Comparison of ENCODE assay signal across 15 cellular contexts in genomic region chr19:51066393-51066792, GRCh38. TPM values are rescaled to one million over a fixed set of nuclear protein-coding genes. Genes with fewer than 3 reads are reported as not detected.
DNase-seq lines count a peak whose midpoint lies in the region; ATAC-seq, FAIRE-seq and TF ChIP-seq lines count a peak whose summit lies in the region.
"Had no signal": no experiment of that assay in that cellular context is flagged by ENCODE, and none has a peak within 500 bp of the region (broad histone marks: within the 10 kb centered on the region; RNA-seq: fewer than 3 reads in every experiment).

No MANE protein-coding gene starts in this region.

- no peak overlapping the region for H3K27ac Mint-ChIP-seq in activated CD4-positive, alpha-beta memory T cell treated with anti-CD3 and anti-CD28 coated beads for 36 hours
- H3K27ac Mint-ChIP-seq: CD4-positive, alpha-beta T cell had no signal

- BruUV-seq in K562 (replicated peaks; lab: Mats Ljungman, UMichigan), result no TSS peak

- H3K4me3 ChIP-seq in K562 (no peak overlapping the region), esophagus squamous epithelium (no peak overlapping the region), foreskin fibroblast (ENCODE audit: low read depth in 1 of 2, low read length in 2 of 2) (no peak overlapping the region)
- H3K4me3 ChIP-seq: BLaER1 treated with 17β-estradiol and CSF1 and Interleukin-3, amounts not matched to agents 10 nM and 100 nM had no signal

- peak overlapping the region; percentile 35; the same call in 1 of the 2 replicates for H2AFZ ChIP-seq in K562 (ENCODE audit: low read depth, low read length)

- no peak for TF ChIP-seq EP300 in K562 (IDR thresholded peaks at IDR 0.05; ENCODE audit: low read length)

- no peak for TF ChIP-seq RAD21 in K562 (CRISPR knock-in tag; conservative IDR thresholded peaks at IDR 0.05 in 1 of 2, IDR thresholded peaks at IDR 0.05 in 1 of 2)

- H3K36me3 ChIP-seq in K562 (ENCODE audit: control insufficient read depth, insufficient read depth, low read length) (no peaks in the 10 kb centered on the region), esophagus squamous epithelium (no peaks in the 10 kb centered on the region)
- H3K36me3 ChIP-seq: BLaER1 treated with 17β-estradiol and CSF1 and Interleukin-3, amounts not matched to agents 10 nM and 100 nM had no signal

- peaks cover 3 to 8% of the 10 kb centered on the region in 2 experiments; a peak in 1 of 5 replicates for H3K27me3 ChIP-seq in K562 (ENCODE audit: control insufficient read depth in 2 of 2, insufficient read depth in 2 of 2, low read length in 2 of 2)
- peaks cover 0 to 40% (median 3%) of the 10 kb centered on the region in 4 donors for H3K27me3 ChIP-seq in esophagus squamous epithelium
- H3K27me3 ChIP-seq: BLaER1 treated with 17β-estradiol and CSF1 and Interleukin-3, amounts not matched to agents 10 nM and 100 nM had no signal

- H3K36me3 Mint-ChIP-seq in activated CD4-positive, alpha-beta memory T cell treated with anti-CD3 and anti-CD28 coated beads for 36 hours, result no peaks in the 10 kb centered on the region

- DNase-seq in activated CD8-positive, alpha-beta memory T cell treated with anti-CD3 and anti-CD28 coated beads for 24 hours, result peak; percentile 4
- no peak for DNase-seq in activated CD8-positive, alpha-beta memory T cell treated with anti-CD3 and anti-CD28 coated beads, Interleukin-2, amount 50 U/mL, for 48 hours
- DNase-seq in K562 (ENCODE audit: extremely low read depth in 1 of 4, low spot score in 3 of 4) (peak in 1 of 4 experiments; percentile 19), esophagus squamous epithelium (lab: John Stamatoyannopoulos, UW) (no peak), foreskin fibroblast (no peak), left lobe of liver (ENCODE audit: low spot score) (no peak)
- no peak for DNase-seq in activated CD4-positive, alpha-beta memory T cell treated with anti-CD3 and anti-CD28 coated beads for 36 hours
- DNase-seq: 8988T; Calu3; CD4-positive, alpha-beta T cell; DMS 273 treated with DMSO at 0.1 percent for 48 hours had no signal

- POLR2A ChIA-PET in K562 (lab: Yijun Ruan, JAX), result no interaction called here
- POLR2A ChIA-PET in activated CD4-positive, alpha-beta memory T cell treated with anti-CD3 and anti-CD28 coated beads for 36 hours (lab: Charles Lee), result no interaction called here

- H3K9ac ChIP-seq in K562 (ENCODE audit: insufficient read depth in 1 of 2, low read depth in 2 of 2, low read length in 2 of 2), result no peak overlapping the region
- H3K9ac ChIP-seq: BLaER1 treated with 17β-estradiol and CSF1 and Interleukin-3, amounts not matched to agents 10 nM and 100 nM had no signal

- CTCF ChIA-PET in K562 (lab: Yijun Ruan, JAX; ENCODE audit: low intra/inter-chr PET ratio), result no interaction called here
- CTCF ChIA-PET in activated CD4-positive, alpha-beta memory T cell treated with anti-CD3 and anti-CD28 coated beads for 36 hours (lab: Charles Lee), result no interaction called here

- TF ChIP-seq POLR2A in K562 (conservative IDR thresholded peaks at IDR 0.05) (no peak), esophagus squamous epithelium (IDR thresholded peaks at IDR 0.05) (no peak)

- intact Hi-C loops in K562 (cut with micrococcal nuclease), result no loop called here
- intact Hi-C loops in esophagus squamous epithelium (cut with DNase I), result no loop called here
- intact Hi-C loops in activated CD4-positive, alpha-beta memory T cell treated with anti-CD3 and anti-CD28 coated beads for 36 hours (cut with micrococcal nuclease), result no loop called here

- 16% methylated on average over 4 of the region's 5 CpGs for WGBS in K562 (ENCODE audit: insufficient coverage, low coverage, missing lambda C conversion rate)
- 53% methylated on average over 5 of the region's 5 CpGs for WGBS in esophagus squamous epithelium, 2 donors

- H3K4me2 ChIP-seq in K562 (ENCODE audit: insufficient read depth, low read length), result no peak overlapping the region
- H3K4me2 ChIP-seq: BLaER1 treated with 17β-estradiol and CSF1 and Interleukin-3, amounts not matched to agents 10 nM and 100 nM had no signal

- in situ Hi-C loops in K562 (cut with MboI), result no loop called here

- H3K9me3 Mint-ChIP-seq in activated CD4-positive, alpha-beta memory T cell treated with anti-CD3 and anti-CD28 coated beads for 36 hours, result no peaks in the 10 kb centered on the region
- H3K9me3 Mint-ChIP-seq: CD4-positive, alpha-beta T cell had no signal

- TF ChIP-seq CTCF in K562 (IDR thresholded peaks at IDR 0.05 in 2 of 3, conservative IDR thresholded peaks at IDR 0.05 in 1 of 3; ENCODE audit: insufficient read depth in 2 of 3, low read depth in 1 of 3, low read length in 3 of 3) (no peak), esophagus squamous epithelium (IDR thresholded peaks at IDR 0.05) (no peak), foreskin fibroblast (IDR thresholded peaks at IDR 0.05; ENCODE audit: low read depth, low read length) (no peak)

- H3K4me1 ChIP-seq in K562 (replicated peaks in 1 of 2; ENCODE audit: control insufficient read depth in 2 of 2, insufficient read depth in 2 of 2, low read length in 2 of 2) (peaks cover 18 to 22% of the 10 kb centered on the region in 2 experiments), esophagus squamous epithelium (peaks cover 7 to 90% (median 11%) of the 10 kb centered on the region in 3 donors)

- FAIRE-seq in K562 (lab: Jason Lieb, UNC), result no peak
- FAIRE-seq: H54 had no signal

- peaks cover 2% of the 10 kb centered on the region for H3K4me1 Mint-ChIP-seq in activated CD4-positive, alpha-beta memory T cell treated with anti-CD3 and anti-CD28 coated beads for 36 hours (ENCODE audit: low read depth)

- H3K27ac ChIP-seq in K562 (ENCODE audit: extremely low read depth, low read depth, low read length), result no peak overlapping the region
- H3K27ac ChIP-seq in esophagus squamous epithelium, result peak overlapping the region in 3 of 4 donors; percentile 80 to 92 (median 89)
- H3K27ac ChIP-seq: BLaER1 treated with 17β-estradiol and CSF1 and Interleukin-3, amounts not matched to agents 10 nM and 100 nM had no signal

- H3K9me1 ChIP-seq in K562 (ENCODE audit: control insufficient read depth, insufficient read depth, low read length), result no peaks in the 10 kb centered on the region

- H3K9me3 ChIP-seq in K562 (replicated peaks; ENCODE audit: control insufficient read depth, insufficient read depth, low read depth, low read length) (no peaks in the 10 kb centered on the region), esophagus squamous epithelium (no peaks in the 10 kb centered on the region)
- H3K9me3 ChIP-seq: BLaER1 treated with 17β-estradiol and CSF1 and Interleukin-3, amounts not matched to agents 10 nM and 100 nM had no signal

- H4K20me1 ChIP-seq in K562 (replicated peaks; ENCODE audit: control insufficient read depth, insufficient read depth, low read length), result no peaks in the 10 kb centered on the region
- H4K20me1 ChIP-seq: BLaER1 treated with 17β-estradiol and CSF1 and Interleukin-3, amounts not matched to agents 10 nM and 100 nM had no signal

- peaks cover 32% of the 10 kb centered on the region for H3K27me3 Mint-ChIP-seq in activated CD4-positive, alpha-beta memory T cell treated with anti-CD3 and anti-CD28 coated beads for 36 hours

- no peaks in the 10 kb centered on the region for H3K79me2 ChIP-seq in K562 (ENCODE audit: control insufficient read depth, insufficient read depth, low read length)

- no peak for ATAC-seq in K562
- no peak for ATAC-seq in left lobe of liver

- no peak overlapping the region for H3K4me3 Mint-ChIP-seq in activated CD4-positive, alpha-beta memory T cell treated with anti-CD3 and anti-CD28 coated beads for 36 hours
- H3K4me3 Mint-ChIP-seq: CD4-positive, alpha-beta T cell had no signal

RNA-seq across cellular contexts. Expression of gene KLK13, which starts 1.5 kb away (rescaled TPM):
- total RNA-seq in K562 (2011; cell fraction: chromatin; rRNA removed; ENCODE audit: low replicate concordance), result 2.4 and 5.3 TPM in 2 replicates
- 5.7 and 6.5 TPM in 2 replicates for total RNA-seq in K562 (2011; cell fraction: nucleolus; rRNA removed)
- 6.5 and 8.0 TPM in 2 replicates for total RNA-seq in K562 (2011; cell fraction: nucleoplasm; rRNA removed)
- total RNA-seq in K562 (2014; rRNA removed) (1.3 and 2.5 TPM in 2 replicates), K562 (2014; rRNA removed; fragmentation: Illumina TruSeq; extraction: Trizol) (1.5 and 1.7 TPM in 2 replicates), K562 (2015; rRNA removed; fragmentation: Illumina TruSeq; extraction: Trizol) (0.64 and 0.72 TPM in 2 replicates), K562 (2021) (2.8 and 4.7 TPM in 2 replicates), esophagus squamous epithelium (100 to 1,000 TPM; 163 to 973 (median 600) TPM), left lobe of liver (not detected)
- polyA plus RNA-seq in K562 (2011; rRNA removed) (2.9 and 9.0 TPM in 2 replicates), K562 (2014; fragmentation: Illumina TruSeq; extraction: Trizol) (3.8 and 4.4 TPM in 2 replicates), K562 (2014; fragmentation: Nextera tagmentation; extraction: Ambion mirVana) (1 to 10 TPM in 1 of 2 experiments, under 1 TPM in 1; 0.84 to 2.3 TPM), K562 (2014; rRNA removed) (1.3 and 2.3 TPM in 2 replicates)
- 3.9 and 15.9 TPM in 2 replicates for polyA plus RNA-seq in K562 (2011; cell fraction: cytosol; rRNA removed)
- polyA plus RNA-seq in K562 (2011; cell fraction: nucleus; rRNA removed), result 2.0 and 10.9 TPM in 2 replicates
- 2.4 and 2.9 TPM in 2 replicates for polyA plus RNA-seq in K562 (2012)
- polyA minus RNA-seq in K562 (2011; rRNA and poly(A)+ RNA removed), result 0.96 and 4.0 TPM in 2 replicates
- 2.5 and 5.7 TPM in 2 replicates for polyA minus RNA-seq in K562 (2011; cell fraction: cytosol; rRNA and poly(A)+ RNA removed)
- polyA minus RNA-seq in K562 (2011; cell fraction: nucleus; rRNA and poly(A)+ RNA removed), result 0.44 and 1.6 TPM in 2 replicates
- not detected for total RNA-seq in activated CD4-positive, alpha-beta memory T cell treated with anti-CD3 and anti-CD28 coated beads for 36 hours
- total RNA-seq: Calu3; CD4-positive, alpha-beta T cell; Daoy; HT-29 had no signal

RNA-seq across cellular contexts. Expression of gene KLK14, which starts 16.3 kb away (rescaled TPM):
- 0.37 TPM in 1 of 2 replicates, not detected in the other for total RNA-seq in K562 (2011; cell fraction: chromatin; rRNA removed; ENCODE audit: low replicate concordance)
- 0.33 TPM in 1 of 2 replicates, not detected in the other for total RNA-seq in K562 (2011; cell fraction: nucleolus; rRNA removed)
- total RNA-seq in K562 (2011; cell fraction: nucleoplasm; rRNA removed), result not detected in 2 replicates
- total RNA-seq in K562 (2014; rRNA removed) (not detected in 2 replicates), K562 (2014; rRNA removed; fragmentation: Illumina TruSeq; extraction: Trizol) (not detected in 2 replicates), K562 (2015; rRNA removed; fragmentation: Illumina TruSeq; extraction: Trizol) (not detected in 2 replicates), K562 (2021) (not detected in 2 replicates), esophagus squamous epithelium (under 1 TPM in 1 of 4 donors, not detected in 3; 0.66 TPM), left lobe of liver (not detected)
- polyA plus RNA-seq in K562 (2011; rRNA removed) (0.08 TPM in 1 of 2 replicates, not detected in the other), K562 (2014; fragmentation: Illumina TruSeq; extraction: Trizol) (not detected in 2 replicates), K562 (2014; fragmentation: Nextera tagmentation; extraction: Ambion mirVana) (not detected), K562 (2014; rRNA removed) (not detected in 2 replicates)
- polyA plus RNA-seq in K562 (2011; cell fraction: cytosol; rRNA removed), result 0.12 TPM in 1 of 2 replicates, not detected in the other
- polyA plus RNA-seq in K562 (2011; cell fraction: nucleus; rRNA removed), result 0.14 and 0.20 TPM in 2 replicates
- 0.09 and 0.11 TPM in 2 replicates for polyA plus RNA-seq in K562 (2012)
- not detected in 2 replicates for polyA minus RNA-seq in K562 (2011; rRNA and poly(A)+ RNA removed)
- polyA minus RNA-seq in K562 (2011; cell fraction: cytosol; rRNA and poly(A)+ RNA removed), result not detected in 2 replicates
- polyA minus RNA-seq in K562 (2011; cell fraction: nucleus; rRNA and poly(A)+ RNA removed), result not detected in 2 replicates
- under 1 TPM; 0.61 to 0.76 TPM for total RNA-seq in activated CD4-positive, alpha-beta memory T cell treated with anti-CD3 and anti-CD28 coated beads for 36 hours
- total RNA-seq: Daoy, HT-29 had no signal

RNA-seq across cellular contexts. Expression of gene KLK12, which starts 31.6 kb away (rescaled TPM):
- not detected in 2 replicates for total RNA-seq in K562 (2011; cell fraction: chromatin; rRNA removed; ENCODE audit: low replicate concordance)
- total RNA-seq in K562 (2011; cell fraction: nucleolus; rRNA removed), result not detected in 2 replicates
- total RNA-seq in K562 (2011; cell fraction: nucleoplasm; rRNA removed), result not detected in 2 replicates
- total RNA-seq in K562 (2014; rRNA removed) (not detected in 2 replicates), K562 (2014; rRNA removed; fragmentation: Illumina TruSeq; extraction: Trizol) (not detected in 2 replicates), K562 (2015; rRNA removed; fragmentation: Illumina TruSeq; extraction: Trizol) (not detected in 2 replicates), K562 (2021) (not detected in 2 replicates), esophagus squamous epithelium (100 to 1,000 TPM in 2 of 4 donors, 10 to 100 TPM in 2; 16.2 to 231 (median 115) TPM), left lobe of liver (not detected)
- polyA plus RNA-seq in K562 (2011; rRNA removed) (not detected in 2 replicates), K562 (2014; fragmentation: Illumina TruSeq; extraction: Trizol) (not detected in 2 replicates), K562 (2014; fragmentation: Nextera tagmentation; extraction: Ambion mirVana) (not detected), K562 (2014; rRNA removed) (not detected in 2 replicates)
- polyA plus RNA-seq in K562 (2011; cell fraction: cytosol; rRNA removed), result not detected in 2 replicates
- polyA plus RNA-seq in K562 (2011; cell fraction: nucleus; rRNA removed), result not detected in 2 replicates
- polyA plus RNA-seq in K562 (2012), result not detected in 2 replicates
- not detected in 2 replicates for polyA minus RNA-seq in K562 (2011; rRNA and poly(A)+ RNA removed)
- not detected in 2 replicates for polyA minus RNA-seq in K562 (2011; cell fraction: cytosol; rRNA and poly(A)+ RNA removed)
- not detected in 2 replicates for polyA minus RNA-seq in K562 (2011; cell fraction: nucleus; rRNA and poly(A)+ RNA removed)
- not detected for total RNA-seq in activated CD4-positive, alpha-beta memory T cell treated with anti-CD3 and anti-CD28 coated beads for 36 hours
- total RNA-seq: Calu3; CD4-positive, alpha-beta T cell; Daoy had no signal

RNA-seq across cellular contexts. Expression of gene KLK11, which starts 40.0 kb away (rescaled TPM):
- not detected in 2 replicates for total RNA-seq in K562 (2011; cell fraction: chromatin; rRNA removed; ENCODE audit: low replicate concordance)
- not detected in 2 replicates for total RNA-seq in K562 (2011; cell fraction: nucleolus; rRNA removed)
- not detected in 2 replicates for total RNA-seq in K562 (2011; cell fraction: nucleoplasm; rRNA removed)
- not detected in 2 replicates for total RNA-seq in K562 (2014; rRNA removed)
- not detected in 2 replicates for total RNA-seq in K562 (2014; rRNA removed; fragmentation: Illumina TruSeq; extraction: Trizol)
- total RNA-seq in K562 (2015; rRNA removed; fragmentation: Illumina TruSeq; extraction: Trizol), result not detected in 2 replicates
- total RNA-seq in K562 (2021), result not detected in 2 replicates
- polyA plus RNA-seq in K562 (2011; rRNA removed), result not detected in 2 replicates
- not detected in 2 replicates for polyA plus RNA-seq in K562 (2011; cell fraction: cytosol; rRNA removed)
- not detected in 2 replicates for polyA plus RNA-seq in K562 (2011; cell fraction: nucleus; rRNA removed)
- polyA plus RNA-seq in K562 (2012), result not detected in 2 replicates
- not detected in 2 replicates for polyA plus RNA-seq in K562 (2014; fragmentation: Illumina TruSeq; extraction: Trizol)
- not detected for polyA plus RNA-seq in K562 (2014; fragmentation: Nextera tagmentation; extraction: Ambion mirVana)
- not detected in 2 replicates for polyA plus RNA-seq in K562 (2014; rRNA removed)
- not detected in 2 replicates for polyA minus RNA-seq in K562 (2011; rRNA and poly(A)+ RNA removed)
- polyA minus RNA-seq in K562 (2011; cell fraction: cytosol; rRNA and poly(A)+ RNA removed), result not detected in 2 replicates
- not detected in 2 replicates for polyA minus RNA-seq in K562 (2011; cell fraction: nucleus; rRNA and poly(A)+ RNA removed)
- 100 to 1,000 TPM; 171 to 460 (median 244) TPM for total RNA-seq in esophagus squamous epithelium
- not detected for total RNA-seq in activated CD4-positive, alpha-beta memory T cell treated with anti-CD3 and anti-CD28 coated beads for 36 hours
- total RNA-seq in left lobe of liver, result not detected
- total RNA-seq: CD4-positive, alpha-beta T cell; Daoy had no signal

RNA-seq across cellular contexts. Expression of gene CTU1, which starts 41.8 kb away (rescaled TPM):
- 3.4 and 11.0 TPM in 2 replicates for total RNA-seq in K562 (2011; cell fraction: chromatin; rRNA removed; ENCODE audit: low replicate concordance)
- total RNA-seq in K562 (2011; cell fraction: nucleolus; rRNA removed), result 11.2 and 13.0 TPM in 2 replicates
- total RNA-seq in K562 (2011; cell fraction: nucleoplasm; rRNA removed), result 5.7 and 7.2 TPM in 2 replicates
- total RNA-seq in K562 (2014; rRNA removed) (17.7 and 21.1 TPM in 2 replicates), K562 (2014; rRNA removed; fragmentation: Illumina TruSeq; extraction: Trizol) (0.80 and 1.4 TPM in 2 replicates), K562 (2015; rRNA removed; fragmentation: Illumina TruSeq; extraction: Trizol) (2.4 and 2.6 TPM in 2 replicates), K562 (2021) (18.4 and 18.7 TPM in 2 replicates), esophagus squamous epithelium (10 to 100 TPM; 10.8 to 18.6 (median 13.5) TPM), left lobe of liver (4.4 TPM)
- polyA plus RNA-seq in K562 (2011; rRNA removed) (2.2 and 4.3 TPM in 2 replicates), K562 (2014; fragmentation: Illumina TruSeq; extraction: Trizol) (1.5 and 1.9 TPM in 2 replicates), K562 (2014; fragmentation: Nextera tagmentation; extraction: Ambion mirVana) (under 1 TPM in 1 of 2 experiments, not detected in 1; 0.03 TPM), K562 (2014; rRNA removed) (10.0 and 12.9 TPM in 2 replicates)
- 4.4 and 19.0 TPM in 2 replicates for polyA plus RNA-seq in K562 (2011; cell fraction: cytosol; rRNA removed)
- polyA plus RNA-seq in K562 (2011; cell fraction: nucleus; rRNA removed), result 15.6 and 16.0 TPM in 2 replicates
- polyA plus RNA-seq in K562 (2012), result 8.7 TPM in 2 replicates
- polyA minus RNA-seq in K562 (2011; rRNA and poly(A)+ RNA removed), result 0.84 and 1.3 TPM in 2 replicates
- 4.7 and 4.8 TPM in 2 replicates for polyA minus RNA-seq in K562 (2011; cell fraction: cytosol; rRNA and poly(A)+ RNA removed)
- polyA minus RNA-seq in K562 (2011; cell fraction: nucleus; rRNA and poly(A)+ RNA removed), result 3.0 and 3.1 TPM in 2 replicates
- 1 to 10 TPM; 8.8 to 9.8 TPM for total RNA-seq in activated CD4-positive, alpha-beta memory T cell treated with anti-CD3 and anti-CD28 coated beads for 36 hours

Comparison
In these comparisons a context has a peak if more than half of its experiments do, and no peak if none do; other contexts are left out.
1. RNA of gene KLK13, which starts 1.5 kb away (total RNA-seq): 163 to 973 TPM in esophagus squamous epithelium; 0.64 to 8.0 TPM in K562, not detected in left lobe of liver (single experiment) and not detected in activated CD4-positive, alpha-beta memory T cell treated with anti-CD3 and anti-CD28 coated beads for 36 hours; every median in the first group is over 10 times any median in the second.
2. RNA of gene KLK12, which starts 31.6 kb away (total RNA-seq): 16.2 to 231 TPM in esophagus squamous epithelium; not detected in K562, not detected in activated CD4-positive, alpha-beta memory T cell treated with anti-CD3 and anti-CD28 coated beads for 36 hours and not detected in left lobe of liver (single experiment); every median in the first group is over 10 times any median in the second.